8 cellular contexts compared by ENCODE assay signal in genomic region chr5:154757647-154758406, GRCh38. TPM values are rescaled to one million over a fixed set of nuclear protein-coding genes. Genes with fewer than 3 reads are reported as not detected.
DNase-seq lines count a peak whose midpoint lies in the region; ATAC-seq, FAIRE-seq and TF ChIP-seq lines count a peak whose summit lies in the region.

No MANE protein-coding gene starts in this region.

- WGBS in HepG2 (ENCODE audit: low lambda C conversion rate), result 9% methylated on average over 5 of the region's 5 CpGs

- H3K27ac ChIP-seq in Panc1 (ENCODE audit: low read length) (peak overlapping the region; percentile 68), HepG2 (ENCODE audit: extremely low read length, insufficient read depth, low read length) (peak overlapping the region; percentile 55)

- FAIRE-seq in HepG2 (lab: Jason Lieb, UNC), result peak; percentile 12

- BruUV-seq in Panc1 (replicated peaks; lab: Mats Ljungman, UMichigan) (no TSS peak), HepG2 (replicated peaks; lab: Mats Ljungman, UMichigan) (no TSS peak)

- POLR2A ChIA-PET in Panc1 (lab: Charles Lee) (interaction anchor here (0.6 to 0.7 kb wide), 2 partner anchors 67 to 740 kb away, joined by 4 to 13 read pairs; no protein-coding TSS in a partner anchor), HepG2 (lab: Yijun Ruan, JAX) (interaction anchor here (1.5 to 2.1 kb wide), 2 partner anchors 75 to 110 kb away, joined by 3 to 7 read pairs; no protein-coding TSS in a partner anchor)

- peaks cover 61% of the 10 kb centered on the region for H4K20me1 ChIP-seq in HepG2 (ENCODE audit: insufficient read depth, low read length)

- H3K27me3 ChIP-seq in Panc1 (ENCODE audit: control insufficient read depth, insufficient read depth, low read length), result no peaks in the 10 kb centered on the region
- no peaks in the 10 kb centered on the region; a peak in 1 of 5 replicates for H3K27me3 ChIP-seq in HepG2 (ENCODE audit: control insufficient read depth in 1 of 2, insufficient read depth in 2 of 2, low read length in 2 of 2)

- H2AFZ ChIP-seq in HepG2 (ENCODE audit: low read length), result no peak overlapping the region

- TF ChIP-seq EP300 in HepG2 (IDR thresholded peaks at IDR 0.05; ENCODE audit: low read depth in 2 of 2, low read length in 2 of 2) (no peak), HepG2 (CRISPR knock-in tag; IDR thresholded peaks at IDR 0.05; ENCODE audit: borderline replicate concordance) (no peak)

- DNase-seq in HFF-Myc (ENCODE audit: extremely low read depth, low read depth), result no peak
- DNase-seq in Panc1 (ENCODE audit: low read depth, low spot score), result no peak
- DNase-seq in astrocyte of the cerebellum (ENCODE audit: low read depth), result no peak
- DNase-seq in HepG2 (ENCODE audit: low spot score), result no peak
- DNase-seq in stimulated activated CD8-positive, alpha-beta memory T cell treated with anti-CD3 and anti-CD28 coated beads, Interleukin-4, amount 100 ng/mL, for 24 hours (ENCODE audit: low read depth), result peak; percentile 5
- no peak for DNase-seq in NCI-H146 treated with DMSO at 0.1 percent for 48 hours (lab: John Stamatoyannopoulos, UW; ENCODE audit: unreplicated experiment)

- peak overlapping the region; percentile 95 for H3K9ac ChIP-seq in HepG2 (ENCODE audit: insufficient read depth, low read depth, low read length)

- TF ChIP-seq POLR2A in HepG2 (IDR thresholded peaks at IDR 0.05; ENCODE audit: insufficient read depth in 1 of 2, low read depth in 2 of 2, low read length in 2 of 2), result no peak

- peak overlapping the region; percentile 95 for H3K4me2 ChIP-seq in HepG2 (ENCODE audit: low read depth, low read length)

- H3K9me3 ChIP-seq in Panc1 (ENCODE audit: control insufficient read depth, insufficient read depth, low read depth, low read length) (no peaks in the 10 kb centered on the region), HepG2 (ENCODE audit: low read length) (no peaks in the 10 kb centered on the region)

- peak overlapping the region; percentile 77 for H3K4me3 ChIP-seq in HFF-Myc (replicated peaks; ENCODE audit: low read depth, low read length)
- peak overlapping the region; percentile 79 to 80 for H3K4me3 ChIP-seq in Panc1 (ENCODE audit: low read depth in 2 of 2, low read length in 2 of 2)
- H3K4me3 ChIP-seq in astrocyte of the cerebellum (ENCODE audit: low read depth, low read length), result peak overlapping the region; percentile 86
- peak overlapping the region; percentile 75 to 94 (median 89) for H3K4me3 ChIP-seq in HepG2 (replicated peaks in 1 of 3; ENCODE audit: insufficient read depth in 1 of 3, low read depth in 2 of 3, low read length in 3 of 3)

- CTCF ChIA-PET in Panc1 (lab: Charles Lee), result no interaction called here
- CTCF ChIA-PET in HepG2 (lab: Yijun Ruan, JAX; ENCODE audit: low intra/inter-chr PET ratio, low total read pairs), result no interaction called here

- intact Hi-C loops in Panc1 (cut with micrococcal nuclease; ENCODE audit: unreplicated experiment), result no loop called here
- intact Hi-C loops in HepG2 (cut with micrococcal nuclease; ENCODE audit: unreplicated experiment), result loop anchor here (2.0 to 5.0 kb wide), 4 partner anchors 21 to 106 kb away; partner anchors contain the start of gene CNOT8

- H3K4me1 ChIP-seq in Panc1 (ENCODE audit: control insufficient read depth, insufficient read depth, low read length), result peaks cover 56% of the 10 kb centered on the region
- peaks cover 71% of the 10 kb centered on the region for H3K4me1 ChIP-seq in HepG2 (ENCODE audit: insufficient read depth, low read length)

- peaks cover 69% of the 10 kb centered on the region for H3K79me2 ChIP-seq in HepG2 (ENCODE audit: insufficient read depth, low read length)

- TF ChIP-seq CTCF in HFF-Myc (IDR thresholded peaks at IDR 0.05; ENCODE audit: low read depth, low read length, missing control alignments), result no peak
- TF ChIP-seq CTCF in Panc1 (IDR thresholded peaks at IDR 0.05), result no peak
- no peak for TF ChIP-seq CTCF in astrocyte of the cerebellum (IDR thresholded peaks at IDR 0.05; ENCODE audit: low read depth, low read length, missing control alignments)
- TF ChIP-seq CTCF in HepG2 (CRISPR knock-in tag; IDR thresholded peaks at IDR 0.05), result no peak

- peaks cover 3% of the 10 kb centered on the region; the same call in 1 of the 2 replicates for H3K36me3 ChIP-seq in Panc1 (ENCODE audit: control insufficient read depth, insufficient read depth, low read length)
- peaks cover 0 to 6% of the 10 kb centered on the region in 2 experiments; a peak in 1 of 5 replicates for H3K36me3 ChIP-seq in HepG2 (replicated peaks in 1 of 2; ENCODE audit: control insufficient read depth in 1 of 2, insufficient read depth in 2 of 2, low read length in 2 of 2)

- no peak for TF ChIP-seq RAD21 in HepG2 (CRISPR knock-in tag; IDR thresholded peaks at IDR 0.05)

- no peak for ATAC-seq in Panc1
- ATAC-seq in HepG2, result no peak
- ATAC-seq in GM21447 (IDR thresholded peaks at IDR 0.05; ENCODE audit: unreplicated experiment), result no peak
- ATAC-seq in HG03439 (IDR thresholded peaks at IDR 0.05; ENCODE audit: unreplicated experiment), result no peak

- in situ Hi-C loops in Panc1 (cut with HindIII; ENCODE audit: low pct_unique_long_range_greater_than_20kb, low sequenced_read_pairs), result no loop called here
- in situ Hi-C loops in astrocyte of the cerebellum (cut with HindIII; ENCODE audit: low sequenced_read_pairs), result no loop called here
- in situ Hi-C loops in HepG2 (cut with HindIII; ENCODE audit: extremely low pct_ligation_motif_present, low pct_unique_long_range_greater_than_20kb), result loop anchor here (10.0 kb wide), 1 partner anchor 103 kb away; no protein-coding TSS in a partner anchor

TF ChIP-seq in HepG2, 621 proteins besides CTCF, POLR2A, EP300 and RAD21:
- TF ChIP-seq NKX3-1 (CRISPR knock-in tag; IDR thresholded peaks at IDR 0.05) (no peak), CHD4 (IDR thresholded peaks at IDR 0.05; ENCODE audit: borderline replicate concordance, low read length) (no peak), ONECUT2 (CRISPR knock-in tag; IDR thresholded peaks at IDR 0.05) (0 out of 2 replicates have a peak, but pooled peaks have one; percentile 31), HNRNPK (IDR thresholded peaks at IDR 0.05; ENCODE audit: low read depth, low read length, poor library complexity, severe bottlenecking) (peak; percentile 96), SMC3 (IDR thresholded peaks at IDR 0.05; ENCODE audit: low read length) (no peak), PCBP1 (IDR thresholded peaks at IDR 0.05; ENCODE audit: borderline replicate concordance, low read depth, low read length) (0 out of 2 replicates have a peak, but pooled peaks have one; percentile 19)
- TF ChIP-seq, protein P1, sequence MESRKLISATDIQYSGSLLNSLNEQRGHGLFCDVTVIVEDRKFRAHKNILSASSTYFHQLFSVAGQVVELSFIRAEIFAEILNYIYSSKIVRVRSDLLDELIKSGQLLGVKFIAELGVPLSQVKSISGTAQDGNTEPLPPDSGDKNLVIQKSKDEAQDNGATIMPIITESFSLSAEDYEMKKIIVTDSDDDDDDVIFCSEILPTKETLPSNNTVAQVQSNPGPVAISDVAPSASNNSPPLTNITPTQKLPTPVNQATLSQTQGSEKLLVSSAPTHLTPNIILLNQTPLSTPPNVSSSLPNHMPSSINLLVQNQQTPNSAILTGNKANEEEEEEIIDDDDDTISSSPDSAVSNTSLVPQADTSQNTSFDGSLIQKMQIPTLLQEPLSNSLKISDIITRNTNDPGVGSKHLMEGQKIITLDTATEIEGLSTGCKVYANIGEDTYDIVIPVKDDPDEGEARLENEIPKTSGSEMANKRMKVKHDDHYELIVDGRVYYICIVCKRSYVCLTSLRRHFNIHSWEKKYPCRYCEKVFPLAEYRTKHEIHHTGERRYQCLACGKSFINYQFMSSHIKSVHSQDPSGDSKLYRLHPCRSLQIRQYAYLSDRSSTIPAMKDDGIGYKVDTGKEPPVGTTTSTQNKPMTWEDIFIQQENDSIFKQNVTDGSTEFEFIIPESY (CRISPR knock-in tag; IDR thresholded peaks at IDR 0.05), result no peak

RNA-seq across cellular contexts. Expression of gene LARP1, which starts 2.6 kb away (rescaled TPM):
- total RNA-seq in Panc1 (2021; ENCODE audit: unreplicated experiment) (325 TPM), HepG2 (2016; rRNA removed; fragmentation: Illumina TruSeq; extraction: Trizol) (61.4 and 68.5 TPM in 2 replicates)
- polyA plus RNA-seq in Panc1 (2012; ENCODE audit: insufficient read length), result 150 TPM
- 8.7 and 8.9 TPM in 2 replicates for total RNA-seq in HepG2 (2016; cell fraction: cytosol; rRNA removed; fragmentation: Illumina TruSeq; extraction: Trizol; ENCODE audit: low read depth)
- 57.6 and 62.0 TPM in 2 replicates for total RNA-seq in HepG2 (2016; cell fraction: insoluble cytoplasmic fraction; rRNA removed; fragmentation: Illumina TruSeq; extraction: Trizol)
- total RNA-seq in HepG2 (2016; cell fraction: membrane; rRNA removed; fragmentation: Illumina TruSeq; extraction: Trizol), result 36.8 and 41.2 TPM in 2 replicates
- total RNA-seq in HepG2 (2016; cell fraction: nucleus; rRNA removed; fragmentation: Illumina TruSeq; extraction: Trizol), result 72.6 and 80.1 TPM in 2 replicates
- 45.2 and 52.0 TPM in 2 replicates for polyA plus RNA-seq in HepG2 (2011; rRNA removed)
- 29.4 and 31.7 TPM in 2 replicates for polyA plus RNA-seq in HepG2 (2011; cell fraction: cytosol; rRNA removed)
- 74.2 and 76.9 TPM in 2 replicates for polyA plus RNA-seq in HepG2 (2011; cell fraction: nucleus; rRNA removed)
- 59.4 and 62.0 TPM in 2 replicates for polyA plus RNA-seq in HepG2 (2012)
- polyA plus RNA-seq in HepG2 (2016; cell fraction: cytosol; fragmentation: Illumina TruSeq; extraction: Trizol; ENCODE audit: low read depth), result 4.0 and 4.5 TPM in 2 replicates
- polyA plus RNA-seq in HepG2 (2016; cell fraction: insoluble cytoplasmic fraction; fragmentation: Illumina TruSeq; extraction: Trizol; ENCODE audit: low read depth), result 69.6 and 92.6 TPM in 2 replicates
- polyA plus RNA-seq in HepG2 (2016; cell fraction: membrane; fragmentation: Illumina TruSeq; extraction: Trizol; ENCODE audit: low read depth), result 15.3 and 19.6 TPM in 2 replicates
- polyA plus RNA-seq in HepG2 (2016; cell fraction: nucleus; fragmentation: Illumina TruSeq; extraction: Trizol; ENCODE audit: insufficient read depth, low read depth), result 143 and 158 TPM in 2 replicates
- 72.7 and 144 TPM in 2 replicates for polyA minus RNA-seq in HepG2 (2011; rRNA and poly(A)+ RNA removed; ENCODE audit: low replicate concordance)
- 40.8 and 53.5 TPM in 2 replicates for polyA minus RNA-seq in HepG2 (2011; cell fraction: cytosol; rRNA and poly(A)+ RNA removed)
- polyA minus RNA-seq in HepG2 (2011; cell fraction: nucleus; rRNA and poly(A)+ RNA removed), result 66.0 and 100 TPM in 2 replicates
